Comparison of ENCODE assay signal across 1 cellular context in genomic region chr4:4334798-4335520, GRCh38.
A peak's percentile ranks its signal among the peaks of the same experiment; 100 is the strongest.
TF ChIP-seq lines count a peak whose summit lies in the region.

No MANE protein-coding gene starts in this region.

TF ChIP-seq in K562, 482 proteins besides CTCF, POLR2A, EP300 and RAD21 (continued from another document):
- 0 out of 2 replicates have a peak, but pooled peaks have one; percentile 14 for TF ChIP-seq ATF3 (IDR thresholded peaks at IDR 0.05)
- no peak for TF ChIP-seq ATF3 (CRISPR knock-in tag; conservative IDR thresholded peaks at IDR 0.05)
- TF ChIP-seq CREB1 (IDR thresholded peaks at IDR 0.05), result no peak
- no peak for TF ChIP-seq CREB1 (CRISPR knock-in tag; IDR thresholded peaks at IDR 0.05)
- no peak for TF ChIP-seq FOXA1 (IDR thresholded peaks at IDR 0.05; ENCODE audit: borderline replicate concordance)
- no peak for TF ChIP-seq SIRT6 (IDR thresholded peaks at IDR 0.05; ENCODE audit: low read depth, low read length)
- TF ChIP-seq TRIM28 (IDR thresholded peaks at IDR 0.05), result no peak
- peak; percentile 36; the same call in 1 of the 2 replicates for TF ChIP-seq RAD51 (IDR thresholded peaks at IDR 0.05; ENCODE audit: borderline replicate concordance, low read depth)
- no peak for TF ChIP-seq NKRF (IDR thresholded peaks at IDR 0.05; ENCODE audit: borderline replicate concordance)
- peak; percentile 86 for TF ChIP-seq CHD2 (IDR thresholded peaks at IDR 0.05; ENCODE audit: low read depth, low read length)
- no peak for TF ChIP-seq MYNN (IDR thresholded peaks at IDR 0.05)
- TF ChIP-seq MYNN (CRISPR knock-in tag; IDR thresholded peaks at IDR 0.05), result no peak
- TF ChIP-seq ZFX (CRISPR knock-in tag; IDR thresholded peaks at IDR 0.05), result 0 out of 2 replicates have a peak, but pooled peaks have one; percentile 22
- no peak for TF ChIP-seq ZNF354B (CRISPR knock-in tag; IDR thresholded peaks at IDR 0.05)
- no peak for TF ChIP-seq ZNF124 (CRISPR knock-in tag; IDR thresholded peaks at IDR 0.05)
- peak; percentile 48; the same call in 1 of the 2 replicates for TF ChIP-seq ARID2 (IDR thresholded peaks at IDR 0.05)
- TF ChIP-seq STAT5B (CRISPR knock-in tag; IDR thresholded peaks at IDR 0.05), result no peak
- no peak for TF ChIP-seq CREB5 (CRISPR knock-in tag; IDR thresholded peaks at IDR 0.05)
- 0 out of 2 replicates have a peak, but pooled peaks have one; percentile 9 for TF ChIP-seq KLF16 (IDR thresholded peaks at IDR 0.05)
- TF ChIP-seq JUND (IDR thresholded peaks at IDR 0.05; ENCODE audit: borderline replicate concordance, low read depth, low read length), result no peak
- 0 out of 3 replicates have a peak, but pooled peaks have one; percentile 19 for TF ChIP-seq JUND (tag; IDR thresholded peaks at IDR 0.05; ENCODE audit: borderline replicate concordance, low read depth, low read length)
- TF ChIP-seq ZNF609 (CRISPR knock-in tag; IDR thresholded peaks at IDR 0.05; ENCODE audit: borderline replicate concordance), result no peak
TF ChIP-seq in K562: peak in this region for 11.
